Comparison of ENCODE assay signal across 8 cellular contexts in the genomic region with DNA sequence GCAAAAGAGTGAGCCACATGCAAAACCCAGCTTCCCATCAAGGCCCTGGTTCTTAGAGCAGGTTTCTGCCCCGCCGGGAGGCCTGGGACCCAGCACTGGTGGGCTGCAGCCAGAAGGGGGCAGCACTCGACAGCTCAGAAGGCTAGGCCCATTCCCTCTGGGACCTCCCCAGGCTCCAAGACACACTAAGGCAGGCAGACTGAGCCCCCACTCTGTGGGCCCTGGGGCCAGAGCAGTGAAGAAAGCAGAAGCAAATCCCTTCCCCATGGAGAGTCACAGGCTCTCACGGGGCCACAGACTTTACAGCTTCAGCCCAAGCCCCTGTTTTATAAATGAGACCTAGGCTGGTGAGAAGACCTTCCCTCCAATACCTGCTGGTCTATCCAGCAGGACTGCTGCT.
DNase-seq lines count a peak whose midpoint lies in the region; ATAC-seq and TF ChIP-seq lines count a peak whose summit lies in the region.

No MANE protein-coding gene starts in this region.

- peak; percentile 75 for TF ChIP-seq CTCF in parathyroid adenoma (IDR thresholded peaks at IDR 0.05)

- H3K9me3 ChIP-seq in parathyroid adenoma (ENCODE audit: control insufficient read depth, low read length) = no peaks in the 10 kb centered on the region

- H3K27ac ChIP-seq in parathyroid adenoma = peak overlapping the region; percentile 75

- ATAC-seq in GM21619 (IDR thresholded peaks at IDR 0.05; ENCODE audit: unreplicated experiment) = peak; percentile 97

- no peak overlapping the region for H3K9ac ChIP-seq in parathyroid adenoma

- H3K4me3 ChIP-seq in parathyroid adenoma (ENCODE audit: low read depth, low read length) = no peak overlapping the region

- no peaks in the 10 kb centered on the region for H3K27me3 ChIP-seq in parathyroid adenoma (ENCODE audit: control insufficient read depth, insufficient read depth, low read length)

- H3K4me2 ChIP-seq in parathyroid adenoma (ENCODE audit: low read length) = no peak overlapping the region

- H3K4me1 ChIP-seq in parathyroid adenoma = peaks cover 21% of the 10 kb centered on the region

- DNase-seq in GF-D8 (lab: John Stamatoyannopoulos, UW) (peak; percentile 51), HuH-7 (ENCODE audit: low spot score) (peak; percentile 36), RPMI8226 (peak; percentile 70), glomerular visceral epithelial cell (ENCODE audit: extremely low spot score) (peak; percentile 85), ureter (ENCODE audit: low spot score) (peak; percentile 82)
- DNase-seq in activated T-helper 9 cell treated with anti-CD3 and anti-CD28 coated beads, Interleukin-2, amount 50 U/mL, for 16 hours (ENCODE audit: low read depth) = peak; percentile 23

- no peak overlapping the region for H2AFZ ChIP-seq in parathyroid adenoma

- H3K79me2 ChIP-seq in parathyroid adenoma = no peaks in the 10 kb centered on the region

- H3K36me3 ChIP-seq in parathyroid adenoma (ENCODE audit: control insufficient read depth, insufficient read depth, low read length) = no peaks in the 10 kb centered on the region

Comparison
In these comparisons a context has a peak if more than half of its experiments do, and no peak if none do; other contexts are left out.
1. DNase-seq: peak in every context shown above with its lines; median percentile 85 in glomerular visceral epithelial cell; 82 in ureter; 70 in RPMI8226; 51 in GF-D8; 36 in HuH-7; 23 in activated T-helper 9 cell treated with anti-CD3 and anti-CD28 coated beads, Interleukin-2, amount 50 U/mL, for 16 hours.